ENCODE assay signal across 23 cellular contexts in the genomic region with DNA sequence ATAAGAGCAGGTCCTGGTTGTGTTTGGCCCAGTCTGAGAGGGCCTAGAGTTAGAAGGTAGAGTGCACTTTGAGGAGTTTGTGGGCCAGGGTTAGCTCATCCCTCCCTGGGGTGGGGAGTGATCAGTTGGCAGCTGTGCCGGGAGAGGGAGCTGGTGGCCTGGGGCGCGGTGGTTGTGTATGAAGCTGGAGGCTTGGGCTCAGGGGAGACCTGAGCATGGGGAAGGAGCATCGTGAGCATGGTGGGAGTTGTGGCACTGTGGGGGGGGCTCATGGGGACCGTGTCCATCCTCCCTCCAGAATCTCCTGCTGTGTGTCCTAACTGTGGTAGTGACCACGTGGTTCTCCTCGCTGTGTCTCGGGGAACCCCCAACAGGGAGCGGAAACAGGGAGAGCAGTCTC. TPM values are rescaled to one million over a fixed set of nuclear protein-coding genes. Genes with fewer than 3 reads are reported as not detected.
DNase-seq lines count a peak whose midpoint lies in the region; ATAC-seq and TF ChIP-seq lines count a peak whose summit lies in the region.
"Had no signal": no experiment of that assay in that cellular context is flagged by ENCODE, and none has a peak within 500 bp of the region (broad histone marks: within the 10 kb centered on the region; RNA-seq: fewer than 3 reads in every experiment).

No MANE protein-coding gene starts in this region.

- H3K79me1 ChIP-seq in neuronal stem cell (ENCODE audit: low read depth, low read length): no peaks in the 10 kb centered on the region

- peak; percentile 56 for DNase-seq in Right ventricle myocardium inferior (ENCODE audit: missing footprints)
- DNase-seq in heart right ventricle: no peak
- DNase-seq in central memory CD8-positive, alpha-beta T cell (ENCODE audit: low spot score in 2 of 2): no peak
- DNase-seq in neuronal stem cell (ENCODE audit: low spot score): no peak
- DNase-seq in HEK293T (ENCODE audit: extremely low spot score): no peak
- DNase-seq in mesenteric fat pad (ENCODE audit: low spot score): no peak
- DNase-seq: 8988T; CD4-positive, alpha-beta T cell; H7; KBM-7; MV-4-11; NCI-H1105 treated with DMSO at 0.1 percent for 48 hours; NCI-H146; NCI-H1930; NCI-H446; NCI-H524 treated with DMSO at 0.1 percent for 48 hours; NCI-H774; NK-92 treated with Interleukin-12 subunit alpha and Interleukin-12 subunit beta, amount 100 ng/mL, for 24 hours; PC-3; SJCRH30 had no signal

- H2AK5ac ChIP-seq in neuronal stem cell (ENCODE audit: low read depth, low read length): no peak overlapping the region

- no peaks in the 10 kb centered on the region for H3K9me3 Mint-ChIP-seq in central memory CD8-positive, alpha-beta T cell
- H3K9me3 Mint-ChIP-seq: CD4-positive, alpha-beta T cell had no signal

- H4K91ac ChIP-seq in neuronal stem cell (ENCODE audit: low read depth, low read length, poor library complexity): no peak overlapping the region

- no peaks in the 10 kb centered on the region for H3K27me3 ChIP-seq in heart right ventricle
- H3K27me3 ChIP-seq in neuronal stem cell (ENCODE audit: control insufficient read depth in 3 of 3, insufficient read depth in 3 of 3, low read depth in 1 of 3, low read length in 3 of 3): no peaks in the 10 kb centered on the region
- H3K27me3 ChIP-seq: BLaER1 treated with 17β-estradiol and CSF1 and Interleukin-3, amounts not matched to agents 10 nM and 100 nM; SJCRH30 had no signal

- TF ChIP-seq CTCF in heart right ventricle (IDR thresholded peaks at IDR 0.05): no peak

- peaks cover 21% of the 10 kb centered on the region for H3K4me1 Mint-ChIP-seq in central memory CD8-positive, alpha-beta T cell

- H3K36me3 ChIP-seq in heart right ventricle (peaks cover 0 to 82% (median 32%) of the 10 kb centered on the region in 9 donors), neuronal stem cell (replicated peaks in 1 of 2; ENCODE audit: control insufficient read depth in 2 of 2, insufficient read depth in 2 of 2, low read length in 2 of 2) (peaks cover 2 to 49% of the 10 kb centered on the region in 2 donors)
- H3K36me3 ChIP-seq: SJCRH30 had no signal

- H3K4me3 ChIP-seq in heart right ventricle (no peak overlapping the region), neuronal stem cell (ENCODE audit: low read length in 2 of 2) (no peak overlapping the region)
- H3K4me3 ChIP-seq: BLaER1 treated with 17β-estradiol and CSF1 and Interleukin-3, amounts not matched to agents 10 nM and 100 nM; SJCRH30 had no signal

- H2BK15ac ChIP-seq in neuronal stem cell (ENCODE audit: low read length): no peak overlapping the region

- H3K23ac ChIP-seq in neuronal stem cell (ENCODE audit: low read depth, low read length, poor library complexity): no peak overlapping the region

- H2BK120ac ChIP-seq in neuronal stem cell (ENCODE audit: low read depth, low read length): peak overlapping the region; percentile 61

- no peak overlapping the region for H3K14ac ChIP-seq in neuronal stem cell (ENCODE audit: low read length)

- POLR2A ChIA-PET in HEK293T (lab: Yijun Ruan, JAX): interaction anchor here (0.9 kb wide), 1 partner anchor 14 kb away, joined by 4 read pairs; a partner anchor contains a TSS

- H3K4me3 Mint-ChIP-seq in central memory CD8-positive, alpha-beta T cell: peak overlapping the region; percentile 19
- H3K4me3 Mint-ChIP-seq: CD4-positive, alpha-beta T cell had no signal

- ATAC-seq in Right ventricle myocardium inferior: no peak
- ATAC-seq in heart right ventricle: no peak
- no peak for ATAC-seq in central memory CD8-positive, alpha-beta T cell (replicated peaks; ENCODE audit: extremely low read depth, poor library complexity, severe bottlenecking)
- ATAC-seq in GM18517 (IDR thresholded peaks at IDR 0.05; ENCODE audit: unreplicated experiment): no peak
- ATAC-seq: PC-3 had no signal

- H3K27me3 Mint-ChIP-seq in central memory CD8-positive, alpha-beta T cell: no peaks in the 10 kb centered on the region
- H3K27me3 Mint-ChIP-seq: CD4-positive, alpha-beta T cell had no signal

- H3K4me2 ChIP-seq in neuronal stem cell (ENCODE audit: insufficient read depth, low read length, poor library complexity, severe bottlenecking): no peak overlapping the region

- H3K9me3 ChIP-seq in heart right ventricle: no peaks in the 10 kb centered on the region
- no peaks in the 10 kb centered on the region for H3K9me3 ChIP-seq in neuronal stem cell (replicated peaks in 1 of 2; ENCODE audit: control insufficient read depth in 2 of 2, insufficient read depth in 1 of 2, low read depth in 1 of 2, low read length in 2 of 2)
- H3K9me3 ChIP-seq: BLaER1 treated with 17β-estradiol and CSF1 and Interleukin-3, amounts not matched to agents 10 nM and 100 nM; SJCRH30 had no signal

- H3K18ac ChIP-seq in neuronal stem cell (ENCODE audit: low read length): peak overlapping the region; percentile 38

- CTCF ChIA-PET in HEK293T (lab: Yijun Ruan, JAX): no interaction called here

- H2BK5ac ChIP-seq in neuronal stem cell (ENCODE audit: low read length): no peak overlapping the region

- H2AFZ ChIP-seq in neuronal stem cell (ENCODE audit: low read length): no peak overlapping the region

- H2BK12ac ChIP-seq in neuronal stem cell (ENCODE audit: low read length): no peak overlapping the region

- H3K27ac ChIP-seq in heart right ventricle (peak overlapping the region in 1 of 10 donors; percentile 87), neuronal stem cell (replicated peaks; ENCODE audit: low read length) (no peak overlapping the region)
- H3K27ac ChIP-seq: BLaER1 treated with 17β-estradiol and CSF1 and Interleukin-3, amounts not matched to agents 10 nM and 100 nM; SJCRH30 had no signal

- intact Hi-C loops in Right ventricle myocardium inferior (cut with DNase I) (loop anchor here (5.0 kb wide), 1 partner anchor 39 kb away; a partner anchor contains a TSS), heart right ventricle (cut with DNase I) (no loop called here)

- peaks cover 23% of the 10 kb centered on the region for H3K36me3 Mint-ChIP-seq in central memory CD8-positive, alpha-beta T cell (ENCODE audit: insufficient read depth)

- WGBS in heart right ventricle, 2 donors: 93 to 95% methylated on average over 9 of the region's 9 CpGs
- WGBS in neuronal stem cell (ENCODE audit: extremely low coverage in 2 of 2, insufficient read length in 2 of 2, insufficient replicate concordance in 1 of 2), 2 donors: no CpG with 5 or more reads among the region's 9 CpGs

- no peak overlapping the region for H3K9ac ChIP-seq in neuronal stem cell (ENCODE audit: low read depth, low read length, poor library complexity)
- H3K9ac ChIP-seq: BLaER1 treated with 17β-estradiol and CSF1 and Interleukin-3, amounts not matched to agents 10 nM and 100 nM had no signal

- H4K8ac ChIP-seq in neuronal stem cell (ENCODE audit: low read depth, low read length): no peak overlapping the region

- peaks cover 0 to 35% (median 18%) of the 10 kb centered on the region in 9 donors for H3K4me1 ChIP-seq in heart right ventricle
- no peaks in the 10 kb centered on the region for H3K4me1 ChIP-seq in neuronal stem cell (ENCODE audit: control insufficient read depth in 2 of 2, insufficient read depth in 1 of 2, low read depth in 1 of 2, low read length in 2 of 2)
- H3K4me1 ChIP-seq: SJCRH30 had no signal

- no peak overlapping the region for H3K27ac Mint-ChIP-seq in central memory CD8-positive, alpha-beta T cell (ENCODE audit: low read depth)

- no peak overlapping the region for H3K4ac ChIP-seq in neuronal stem cell (ENCODE audit: low read length)

TF ChIP-seq in HEK293T, 16 proteins besides CTCF, POLR2A, EP300 and RAD21 (continues in another document):
- TF ChIP-seq TARDBP (IDR thresholded peaks at IDR 0.05) (no peak), ELF4 (IDR thresholded peaks at IDR 0.05) (no peak), LEF1 (IDR thresholded peaks at IDR 0.05; ENCODE audit: borderline replicate concordance) (no peak), NFRKB (IDR thresholded peaks at IDR 0.05) (no peak), ARNT (IDR thresholded peaks at IDR 0.05) (no peak), L3MBTL2 (conservative IDR thresholded peaks at IDR 0.05) (no peak), SUZ12 (IDR thresholded peaks at IDR 0.05) (no peak), BHLHE40 (IDR thresholded peaks at IDR 0.05; ENCODE audit: borderline replicate concordance) (no peak), HDGF (IDR thresholded peaks at IDR 0.05; ENCODE audit: borderline replicate concordance) (no peak), FOXK2 (IDR thresholded peaks at IDR 0.05) (no peak), ZNF384 (IDR thresholded peaks at IDR 0.05) (no peak), CTBP1 (IDR thresholded peaks at IDR 0.05; ENCODE audit: borderline replicate concordance) (no peak), FOXM1 (IDR thresholded peaks at IDR 0.05; ENCODE audit: borderline replicate concordance) (no peak), SP1 (IDR thresholded peaks at IDR 0.05) (no peak)
- TF ChIP-seq, protein P1, sequence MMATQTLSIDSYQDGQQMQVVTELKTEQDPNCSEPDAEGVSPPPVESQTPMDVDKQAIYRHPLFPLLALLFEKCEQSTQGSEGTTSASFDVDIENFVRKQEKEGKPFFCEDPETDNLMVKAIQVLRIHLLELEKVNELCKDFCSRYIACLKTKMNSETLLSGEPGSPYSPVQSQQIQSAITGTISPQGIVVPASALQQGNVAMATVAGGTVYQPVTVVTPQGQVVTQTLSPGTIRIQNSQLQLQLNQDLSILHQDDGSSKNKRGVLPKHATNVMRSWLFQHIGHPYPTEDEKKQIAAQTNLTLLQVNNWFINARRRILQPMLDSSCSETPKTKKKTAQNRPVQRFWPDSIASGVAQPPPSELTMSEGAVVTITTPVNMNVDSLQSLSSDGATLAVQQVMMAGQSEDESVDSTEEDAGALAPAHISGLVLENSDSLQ (IDR thresholded peaks at IDR 0.05): no peak

RNA-seq across cellular contexts. Expression of a gene that starts 13.6 kb away (rescaled TPM):
- 13.9 TPM for total RNA-seq in Right ventricle myocardium inferior
- 10 to 100 TPM in 8 of 10 donors, 1 to 10 TPM in 2; 7.2 to 18.2 (median 12.9) TPM for total RNA-seq in heart right ventricle
- polyA plus RNA-seq in heart right ventricle: 10 to 100 TPM; 15.4 to 27.4 TPM
- 12.9 TPM for polyA plus RNA-seq in neuronal stem cell (2013, experiment 1 of 2)
- polyA plus RNA-seq in neuronal stem cell (2013, experiment 2 of 2): 12.0 TPM
- total RNA-seq in mesenteric fat pad: 17.1 TPM

RNA-seq across cellular contexts. Expression of a gene that starts 16.1 kb away (rescaled TPM):
- total RNA-seq in Right ventricle myocardium inferior (445 TPM), heart right ventricle (100 to 1,000 TPM; 339 to 671 (median 422) TPM), mesenteric fat pad (6.7 TPM)
- polyA plus RNA-seq in heart right ventricle: 100 to 1,000 TPM; 197 to 341 TPM
- polyA plus RNA-seq in neuronal stem cell (2013, experiment 1 of 2): 3.2 TPM
- polyA plus RNA-seq in neuronal stem cell (2013, experiment 2 of 2): 3.4 TPM

RNA-seq across cellular contexts. Expression of a gene that starts 39.2 kb away (rescaled TPM):
- 1.9 TPM for total RNA-seq in Right ventricle myocardium inferior
- total RNA-seq in heart right ventricle: 1 to 10 TPM; 1.1 to 4.2 (median 2.5) TPM
- polyA plus RNA-seq in heart right ventricle: 10 to 100 TPM in 1 of 2 donors, 1 to 10 TPM in 1; 4.0 to 22.1 TPM
- polyA plus RNA-seq in neuronal stem cell (2013, experiment 1 of 2): 0.50 TPM
- 0.35 TPM for polyA plus RNA-seq in neuronal stem cell (2013, experiment 2 of 2)
- 0.45 TPM for total RNA-seq in mesenteric fat pad
- total RNA-seq: CD4-positive, alpha-beta T cell; LHCN-M2 had no signal

RNA-seq across cellular contexts. Expression of a gene that starts 40.0 kb away (rescaled TPM):
- total RNA-seq in Right ventricle myocardium inferior: 158 TPM
- total RNA-seq in heart right ventricle: 100 to 1,000 TPM; 161 to 277 (median 171) TPM
- polyA plus RNA-seq in heart right ventricle: 100 to 1,000 TPM; 108 to 310 TPM
- polyA plus RNA-seq in neuronal stem cell (2013, experiment 1 of 2): 40.6 TPM
- 41.4 TPM for polyA plus RNA-seq in neuronal stem cell (2013, experiment 2 of 2)
- total RNA-seq in mesenteric fat pad: 61.5 TPM

Comparison
In these comparisons a context has a peak if more than half of its experiments do, and no peak if none do; other contexts are left out.
1. RNA of a gene that starts 16.1 kb away (total RNA-seq): 339 to 671 TPM in heart right ventricle and 445 TPM in Right ventricle myocardium inferior (single experiment); 6.7 TPM in mesenteric fat pad (single experiment); every median in the first group is over 10 times any median in the second.